ENCODE assay signal across 12 cellular contexts in genomic region chr22:18055619-18056160, GRCh38. TPM values are rescaled to one million over a fixed set of nuclear protein-coding genes. Genes with fewer than 3 reads are reported as not detected.
DNase-seq lines count a peak whose midpoint lies in the region; ATAC-seq, FAIRE-seq and TF ChIP-seq lines count a peak whose summit lies in the region.
"Had no signal": no experiment of that assay in that cellular context is flagged by ENCODE, and none has a peak within 500 bp of the region (broad histone marks: within the 10 kb centered on the region; RNA-seq: fewer than 3 reads in every experiment).

No MANE protein-coding gene starts in this region.

- no peak overlapping the region for H3K14ac ChIP-seq in H1 (ENCODE audit: insufficient read length)

- no peaks in the 10 kb centered on the region for H3K23me2 ChIP-seq in H1 (ENCODE audit: low read depth, low read length)

- 0 out of 2 replicates have a peak overlapping the region, but pooled peaks have one; percentile 4 for H2BK12ac ChIP-seq in H1 (ENCODE audit: low read depth, low read length)

- TF ChIP-seq POLR2A in H1 (IDR thresholded peaks at IDR 0.05; ENCODE audit: control extremely low read depth in 1 of 2, low read depth in 2 of 2, low read length in 2 of 2): no peak
- no peak for TF ChIP-seq POLR2A in ovary (IDR thresholded peaks at IDR 0.05)

- H3K27ac ChIP-seq in left ventricle myocardium inferior (replicated peaks): peak overlapping the region; percentile 36
- no peak overlapping the region for H3K27ac ChIP-seq in H1 (ENCODE audit: low read depth, low read length)
- H3K27ac ChIP-seq in ovary: peak overlapping the region; percentile 41 to 61
- peak overlapping the region in 1 of 2 donors; percentile 76 for H3K27ac ChIP-seq in aorta (ENCODE audit: low read depth in 1 of 2, low read length in 2 of 2)
- H3K27ac ChIP-seq: PC-9 had no signal

- TF ChIP-seq CTCF in left ventricle myocardium inferior (IDR thresholded peaks at IDR 0.05; ENCODE audit: borderline replicate concordance) (no peak), H1 (IDR thresholded peaks at IDR 0.05; ENCODE audit: control extremely low read depth in 1 of 3, insufficient read depth in 1 of 3, low read depth in 1 of 3, low read length in 3 of 3) (no peak), ovary (IDR thresholded peaks at IDR 0.05) (no peak)

- 82% methylated on average over 7 of the region's 7 CpGs; no CpG with 5 or more reads in 1 of the 2 experiments for WGBS in H1 (ENCODE audit: extremely low coverage in 1 of 2, insufficient coverage in 1 of 2, insufficient read length in 1 of 2, insufficient replicate concordance in 2 of 2, low coverage in 1 of 2, low lambda C conversion rate in 2 of 2, missing lambda C conversion rate in 1 of 2), 2 experiments
- WGBS in ovary, 3 donors: 80 to 85% (median 83%) methylated on average over 7 of the region's 7 CpGs
- whole genome bisulfite sequencing in aorta, 2 donors: 81 to 82% methylated on average over 7 of the region's 7 CpGs

- no peak overlapping the region for H2BK120ac ChIP-seq in H1 (replicated peaks; ENCODE audit: low read depth, low read length)

- H3K36me3 ChIP-seq in left ventricle myocardium inferior (no peaks in the 10 kb centered on the region), H1 (ENCODE audit: control insufficient read depth in 2 of 4, insufficient read depth in 4 of 4, low read length in 3 of 4) (no peaks in the 10 kb centered on the region), ovary (no peaks in the 10 kb centered on the region), aorta (ENCODE audit: control insufficient read depth in 1 of 2, insufficient read depth in 2 of 2, low read length in 1 of 2) (no peaks in the 10 kb centered on the region)

- H4K8ac ChIP-seq in H1 (ENCODE audit: extremely low read depth, insufficient read depth, low read length): no peak overlapping the region

- H3K9me3 ChIP-seq in left ventricle myocardium inferior (replicated peaks) (no peaks in the 10 kb centered on the region), H1 (ENCODE audit: insufficient read depth in 2 of 2, low read depth in 1 of 2, low read length in 1 of 2) (0 out of 4 replicates have a peak, but pooled peaks cover 0 to 3% of the 10 kb centered on the region in 2 experiments), ovary (no peaks in the 10 kb centered on the region), aorta (ENCODE audit: control insufficient read depth, low read length) (no peaks in the 10 kb centered on the region)

- no peak overlapping the region for H3K23ac ChIP-seq in H1 (ENCODE audit: insufficient read length)

- no peak overlapping the region for H3K56ac ChIP-seq in H1 (replicated peaks; ENCODE audit: insufficient read length, low read depth, low read length)

- H3K79me2 ChIP-seq in H1 (ENCODE audit: control insufficient read depth in 1 of 2, insufficient read depth in 2 of 2, low read length in 2 of 2): no peaks in the 10 kb centered on the region

- peaks cover 30% of the 10 kb centered on the region for H3K4me1 ChIP-seq in left ventricle myocardium inferior
- peaks cover 0 to under 1% (median 0%) of the 10 kb centered on the region in 4 experiments; a peak in 1 of 7 replicates for H3K4me1 ChIP-seq in H1 (replicated peaks in 1 of 4; ENCODE audit: control insufficient read depth in 3 of 4, insufficient read depth in 4 of 4, low read length in 3 of 4)
- H3K4me1 ChIP-seq in ovary (ENCODE audit: insufficient read depth): peaks cover 11% of the 10 kb centered on the region
- peaks cover 0 to 3% of the 10 kb centered on the region in 2 donors for H3K4me1 ChIP-seq in aorta (ENCODE audit: control insufficient read depth in 1 of 2, insufficient read depth in 2 of 2, low read length in 2 of 2)

- H3K18ac ChIP-seq in H1 (ENCODE audit: extremely low read depth, low read length): no peak overlapping the region

- CTCF ChIA-PET in H1 (lab: Charles Lee; ENCODE audit: partially characterized antibody): interaction anchor here (1.2 to 3.4 kb wide), 4 partner anchors 9 to 226 kb away, joined by 3 to 20 read pairs (median 6); partner anchors contain the start of gene PEX26

- no peak overlapping the region for H3K4me2 ChIP-seq in H1 (ENCODE audit: insufficient read depth in 1 of 2, low read depth in 2 of 2, low read length in 2 of 2)
- H3K4me2 ChIP-seq: PC-9 had no signal

- ATAC-seq in aorta (ENCODE audit: low FRiP score): peak; percentile 2
- ATAC-seq in HG03039 (IDR thresholded peaks at IDR 0.05; ENCODE audit: unreplicated experiment): no peak

- H4K91ac ChIP-seq in H1 (replicated peaks; ENCODE audit: insufficient read length, low read length): no peak overlapping the region

- no peak overlapping the region for H2AK5ac ChIP-seq in H1 (ENCODE audit: low read depth, low read length)

- no peak overlapping the region for H2BK15ac ChIP-seq in H1 (ENCODE audit: low read length)

- no peak for TF ChIP-seq RAD21 in H1 (IDR thresholded peaks at IDR 0.05 in 1 of 2, conservative IDR thresholded peaks at IDR 0.05 in 1 of 2; ENCODE audit: low read depth in 2 of 2, low read length in 2 of 2)

- H2BK5ac ChIP-seq in H1 (ENCODE audit: low read depth, low read length): no peak overlapping the region

- H3K4ac ChIP-seq in H1 (replicated peaks; ENCODE audit: insufficient read length, low read depth, low read length): no peak overlapping the region

- no peak overlapping the region for H2BK20ac ChIP-seq in H1 (ENCODE audit: low read length)

- intact Hi-C loops in left ventricle myocardium inferior (cut with micrococcal nuclease): no loop called here
- intact Hi-C loops in cardiac septum (cut with DNase I): no loop called here
- intact Hi-C loops in ovary (cut with DNase I): no loop called here
- intact Hi-C loops in aorta (cut with DNase I): loop anchor here in 1 of 2 donors (5.0 kb wide), 1 partner anchor 133 kb away; no protein-coding TSS in a partner anchor

- FAIRE-seq in H1 (lab: Jason Lieb, UNC): no peak

- H4K20me1 ChIP-seq in H1 (replicated peaks in 1 of 2; ENCODE audit: control insufficient read depth in 1 of 2, insufficient read depth in 2 of 2, low read length in 2 of 2): no peaks in the 10 kb centered on the region

- no peak overlapping the region for H3K9ac ChIP-seq in H1 (replicated peaks in 1 of 4; ENCODE audit: extremely low read depth in 1 of 4, low read depth in 3 of 4, low read length in 3 of 4)

- POLR2A ChIA-PET in H1 (lab: Charles Lee; ENCODE audit: partially characterized antibody): no interaction called here

- TF ChIP-seq EP300 in H1 (IDR thresholded peaks at IDR 0.05; ENCODE audit: borderline replicate concordance in 1 of 2, low read depth in 2 of 2, low read length in 2 of 2) (no peak), ovary (IDR thresholded peaks at IDR 0.05) (no peak)

- no peak for DNase-seq in left ventricle myocardium inferior
- DNase-seq in cardiac septum (ENCODE audit: low spot score): no peak
- DNase-seq in H1 (ENCODE audit: low read depth in 1 of 2, low spot score in 2 of 2): no peak
- DNase-seq in ovary: no peak
- no peak for DNase-seq in aorta
- DNase-seq in GM19240 (ENCODE audit: insufficient read length, low spot score): no peak
- DNase-seq in NCI-H2227 (lab: John Stamatoyannopoulos, UW; ENCODE audit: unreplicated experiment): no peak
- DNase-seq: activated CD4-positive, CD25-positive, alpha-beta regulatory T cell treated with anti-CD3 and anti-CD28 coated beads, Interleukin-2, amount 50 U/mL, for 72 hours; activated naive CD4-positive, alpha-beta T cell treated with anti-CD3 and anti-CD28 coated beads, Interleukin-2, amount 10 ng/mL, durations not matched to agents 7 days and 5 days; NCI-H1694; PC-9 had no signal

- no peak overlapping the region for H2AFZ ChIP-seq in H1 (ENCODE audit: low read length)
- H2AFZ ChIP-seq: PC-9 had no signal

- no peaks in the 10 kb centered on the region for H3K27me3 ChIP-seq in left ventricle myocardium inferior (ENCODE audit: low read depth)
- H3K27me3 ChIP-seq in H1 (replicated peaks in 1 of 4; ENCODE audit: control insufficient read depth in 3 of 4, extremely low read depth in 1 of 4, insufficient read depth in 3 of 4, low read length in 3 of 4): no peaks in the 10 kb centered on the region; a peak in 1 of 7 replicates
- no peaks in the 10 kb centered on the region for H3K27me3 ChIP-seq in ovary
- no peaks in the 10 kb centered on the region for H3K27me3 ChIP-seq in aorta (ENCODE audit: control insufficient read depth in 1 of 2, insufficient read depth in 2 of 2, low read length in 1 of 2)

- H3K4me3 ChIP-seq in left ventricle myocardium inferior (no peak overlapping the region), H1 (ENCODE audit: extremely low read depth in 1 of 4, insufficient read depth in 2 of 4, low read depth in 3 of 4, low read length in 4 of 4) (no peak overlapping the region), ovary (no peak overlapping the region), aorta (ENCODE audit: low read length in 2 of 2) (no peak overlapping the region)
- H3K4me3 ChIP-seq: PC-9 had no signal

- H3K79me1 ChIP-seq in H1 (ENCODE audit: low read depth, low read length): no peaks in the 10 kb centered on the region

- no peak overlapping the region for H4K5ac ChIP-seq in H1 (ENCODE audit: insufficient read length, low read depth, low read length)

RNA-seq across cellular contexts. Expression of gene PEX26, which starts 22.1 kb away (rescaled TPM):
- total RNA-seq in left ventricle myocardium inferior: 20.5 TPM
- total RNA-seq in cardiac septum: 24.9 TPM
- total RNA-seq in H1 (2021; fragmentation: NEBNext Ultra II Directional; extraction: Animal tissue kit (Norgen Biotek cat#: 25700)): 46.6 and 49.0 TPM in 2 replicates
- 33.1 and 41.9 TPM in 2 replicates for polyA plus RNA-seq in H1 (2011; rRNA removed)
- 29.4 TPM for polyA plus RNA-seq in H1 (2011; cell fraction: cytosol; rRNA removed)
- polyA plus RNA-seq in H1 (2011; cell fraction: nucleus; rRNA removed): 35.7 TPM
- polyA plus RNA-seq in H1 (2012, experiment 1 of 2): 33.8 to 41.7 TPM (median 38.8 TPM) in 4 replicates
- 43.1 TPM for polyA plus RNA-seq in H1 (2012, experiment 2 of 2)
- 26.5 TPM for polyA plus RNA-seq in H1 (2013, experiment 1 of 2)
- 27.2 TPM for polyA plus RNA-seq in H1 (2013, experiment 2 of 2)
- polyA minus RNA-seq in H1 (2011; rRNA and poly(A)+ RNA removed): 41.2 and 46.0 TPM in 2 replicates
- 21.4 TPM for polyA minus RNA-seq in H1 (2011; cell fraction: cytosol; rRNA and poly(A)+ RNA removed)
- polyA minus RNA-seq in H1 (2011; cell fraction: nucleus; rRNA and poly(A)+ RNA removed): 20.6 TPM
- 10 to 100 TPM; 13.0 to 33.4 (median 26.3) TPM for total RNA-seq in ovary
- polyA plus RNA-seq in ovary: 10 to 100 TPM; 14.9 to 21.5 TPM
- 10 to 100 TPM; 28.5 to 34.1 TPM for total RNA-seq in aorta
- 10 to 100 TPM; 10.9 to 14.5 TPM for polyA plus RNA-seq in aorta

RNA-seq across cellular contexts. Expression of gene MICAL3, which starts 31.3 kb away (rescaled TPM):
- 92.5 TPM for total RNA-seq in left ventricle myocardium inferior
- 126 TPM for total RNA-seq in cardiac septum
- 39.2 and 41.8 TPM in 2 replicates for total RNA-seq in H1 (2021; fragmentation: NEBNext Ultra II Directional; extraction: Animal tissue kit (Norgen Biotek cat#: 25700))
- 8.3 and 10.8 TPM in 2 replicates for polyA plus RNA-seq in H1 (2011; rRNA removed)
- 10.7 TPM for polyA plus RNA-seq in H1 (2011; cell fraction: cytosol; rRNA removed)
- 32.8 TPM for polyA plus RNA-seq in H1 (2011; cell fraction: nucleus; rRNA removed)
- polyA plus RNA-seq in H1 (2012, experiment 1 of 2): 18.4 to 26.8 TPM (median 20.0 TPM) in 4 replicates
- 5.5 TPM for polyA plus RNA-seq in H1 (2012, experiment 2 of 2)
- polyA plus RNA-seq in H1 (2013, experiment 1 of 2): 13.1 TPM
- 13.3 TPM for polyA plus RNA-seq in H1 (2013, experiment 2 of 2)
- 31.2 and 33.7 TPM in 2 replicates for polyA minus RNA-seq in H1 (2011; rRNA and poly(A)+ RNA removed)
- polyA minus RNA-seq in H1 (2011; cell fraction: cytosol; rRNA and poly(A)+ RNA removed): 13.2 TPM
- polyA minus RNA-seq in H1 (2011; cell fraction: nucleus; rRNA and poly(A)+ RNA removed): 34.5 TPM
- total RNA-seq in ovary: 100 to 1,000 TPM in 1 of 7 donors, 10 to 100 TPM in 6; 17.5 to 106 (median 81.6) TPM
- 10 to 100 TPM; 24.1 to 31.9 TPM for polyA plus RNA-seq in ovary
- total RNA-seq in aorta: 100 to 1,000 TPM; 114 to 123 TPM
- polyA plus RNA-seq in aorta: 10 to 100 TPM in 1 of 2 donors, 1 to 10 TPM in 1; 3.9 to 15.0 TPM

RNA-seq across cellular contexts. Expression of gene TUBA8, which starts 54.9 kb away (rescaled TPM):
- total RNA-seq in left ventricle myocardium inferior (253 TPM), cardiac septum (84.0 TPM), ovary (1 to 10 TPM in 6 of 7 donors, not detected in 1; 1.4 to 4.2 (median 2.0) TPM), aorta (1 to 10 TPM; 2.6 to 3.1 TPM)
- 0.23 and 1.0 TPM in 2 replicates for total RNA-seq in H1 (2021; fragmentation: NEBNext Ultra II Directional; extraction: Animal tissue kit (Norgen Biotek cat#: 25700))
- polyA plus RNA-seq in H1 (2011; rRNA removed) (3.5 and 4.0 TPM in 2 replicates), ovary (1 to 10 TPM in 1 of 2 donors, under 1 TPM in 1; 0.92 to 2.0 TPM), aorta (1 to 10 TPM; 1.6 to 2.7 TPM)
- 2.2 TPM for polyA plus RNA-seq in H1 (2011; cell fraction: cytosol; rRNA removed)
- 4.9 TPM for polyA plus RNA-seq in H1 (2011; cell fraction: nucleus; rRNA removed)
- 1.5 to 2.5 TPM (median 1.6 TPM) in 4 replicates for polyA plus RNA-seq in H1 (2012, experiment 1 of 2)
- polyA plus RNA-seq in H1 (2012, experiment 2 of 2): 1.6 TPM
- 1.1 TPM for polyA plus RNA-seq in H1 (2013, experiment 1 of 2)
- polyA plus RNA-seq in H1 (2013, experiment 2 of 2): 0.92 TPM
- 1.7 and 2.3 TPM in 2 replicates for polyA minus RNA-seq in H1 (2011; rRNA and poly(A)+ RNA removed)
- not detected for polyA minus RNA-seq in H1 (2011; cell fraction: cytosol; rRNA and poly(A)+ RNA removed)
- 0.50 TPM for polyA minus RNA-seq in H1 (2011; cell fraction: nucleus; rRNA and poly(A)+ RNA removed)

Comparison
In these comparisons a context has a peak if more than half of its experiments do, and no peak if none do; other contexts are left out.
1. RNA of gene TUBA8, which starts 54.9 kb away (total RNA-seq): 253 TPM in left ventricle myocardium inferior (single experiment) and 84.0 TPM in cardiac septum (single experiment); 2.6 to 3.1 TPM in aorta, 1.4 to 4.2 TPM in ovary and 0.23 to 1.0 TPM in H1; every median in the first group is over 10 times any median in the second.